Comparison of ENCODE assay signal across 8 cellular contexts in the genomic region with DNA sequence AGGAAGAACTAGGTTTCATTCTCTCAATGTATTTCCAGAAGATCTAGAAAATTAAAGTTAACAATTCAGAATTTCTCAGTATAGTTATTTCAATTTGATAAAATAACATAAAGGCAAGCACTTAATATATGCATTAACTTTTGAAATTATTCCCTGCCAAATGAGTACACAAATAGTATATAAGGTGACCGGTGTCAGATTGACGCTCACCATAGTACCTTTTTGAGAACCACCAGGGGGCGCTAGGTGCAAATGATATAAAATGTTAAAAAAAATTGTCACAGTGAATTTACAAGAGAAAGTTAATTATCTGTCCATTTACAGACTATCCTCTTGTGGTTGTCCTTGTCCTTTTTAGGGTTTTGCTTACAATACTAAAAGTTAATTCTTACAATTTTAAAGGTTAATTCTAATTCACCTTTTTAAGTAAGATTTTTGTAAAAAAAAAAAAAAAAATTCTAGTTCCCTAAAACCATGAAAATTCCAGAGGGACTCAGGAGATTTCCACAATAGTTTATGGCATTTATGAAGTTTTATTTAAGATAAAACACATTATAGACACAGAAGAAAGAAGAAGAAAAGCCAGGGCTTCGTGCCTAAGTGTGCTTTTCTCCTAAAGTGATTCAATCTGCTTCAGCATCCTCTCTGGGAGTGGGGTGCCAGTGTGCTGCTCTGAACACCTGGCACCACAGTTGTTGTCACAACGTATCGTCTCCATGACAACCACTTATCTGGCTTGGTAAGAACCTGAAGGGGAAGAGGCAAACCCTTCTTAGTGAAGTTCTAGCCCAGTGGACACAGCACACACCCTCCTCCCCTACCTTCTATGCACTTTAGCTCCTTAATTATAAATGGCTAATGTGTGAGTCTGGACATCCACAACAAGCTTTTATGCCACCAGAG. TPM values are rescaled to one million over a fixed set of nuclear protein-coding genes. Genes with fewer than 3 reads are reported as not detected.
DNase-seq lines count a peak whose midpoint lies in the region; ATAC-seq and TF ChIP-seq lines count a peak whose summit lies in the region.

No MANE protein-coding gene starts in this region.

- H4K20me1 ChIP-seq in DND-41 (ENCODE audit: insufficient read depth, low read length) (no peaks in the 10 kb centered on the region), neural cell (ENCODE audit: insufficient read depth) (no peaks in the 10 kb centered on the region)

- H3K9me3 ChIP-seq in DND-41 (ENCODE audit: insufficient read depth, low read length, severe bottlenecking), result no peaks in the 10 kb centered on the region
- H3K9me3 ChIP-seq in neural cell (ENCODE audit: low read length), result no peaks in the 10 kb centered on the region
- H3K9me3 ChIP-seq in upper lobe of right lung, result no peaks in the 10 kb centered on the region

- H3K4me1 Mint-ChIP-seq in activated CD4-positive, alpha-beta T cell treated with anti-CD3 and anti-CD28 coated beads, Interleukin-2, amount 10 ng/mL, durations not matched to agents 24 days and 14 days, result peaks cover 4% of the 10 kb centered on the region

- H3K4me3 ChIP-seq in DND-41 (ENCODE audit: low read depth in 1 of 2, low read length in 2 of 2), result no peak overlapping the region
- peak overlapping the region; percentile 94 for H3K4me3 ChIP-seq in neural cell (ENCODE audit: low read length)
- H3K4me3 ChIP-seq in upper lobe of right lung, result no peak overlapping the region

- H3K9me2 ChIP-seq in neural cell (ENCODE audit: insufficient read depth, low read length), result no peaks in the 10 kb centered on the region

- intact Hi-C loops in activated CD4-positive, alpha-beta T cell treated with anti-CD3 and anti-CD28 coated beads, Interleukin-2, amount 10 ng/mL, durations not matched to agents 24 days and 14 days (cut with micrococcal nuclease), result loop anchor here (5.0 kb wide), 1 partner anchor 265 kb away; no protein-coding TSS in a partner anchor
- intact Hi-C loops in upper lobe of right lung (cut with DNase I), result loop anchor here (10.0 kb wide), 1 partner anchor 273 kb away; no protein-coding TSS in a partner anchor

- no peaks in the 10 kb centered on the region for H3K36me3 ChIP-seq in DND-41 (ENCODE audit: insufficient read depth, low read length)
- no peaks in the 10 kb centered on the region for H3K36me3 ChIP-seq in neural cell (ENCODE audit: insufficient read depth, low read length)
- no peaks in the 10 kb centered on the region for H3K36me3 ChIP-seq in upper lobe of right lung

- H3K9ac ChIP-seq in DND-41 (ENCODE audit: low read depth, low read length) (no peak overlapping the region), neural cell (ENCODE audit: low read length) (no peak overlapping the region)

- no peak overlapping the region for H3K27ac Mint-ChIP-seq in activated CD4-positive, alpha-beta T cell treated with anti-CD3 and anti-CD28 coated beads, Interleukin-2, amount 10 ng/mL, durations not matched to agents 24 days and 14 days

- H3K79me2 ChIP-seq in DND-41 (ENCODE audit: insufficient read depth, low read length), result no peaks in the 10 kb centered on the region
- H3K79me2 ChIP-seq in neural cell (replicated peaks; ENCODE audit: insufficient read depth, low read length), result no peaks in the 10 kb centered on the region

- H3K27me3 Mint-ChIP-seq in activated CD4-positive, alpha-beta T cell treated with anti-CD3 and anti-CD28 coated beads, Interleukin-2, amount 10 ng/mL, durations not matched to agents 24 days and 14 days, result peaks cover 20% of the 10 kb centered on the region

- TF ChIP-seq RAD21 in neural cell (conservative IDR thresholded peaks at IDR 0.05), result peak; percentile 73

- no peak overlapping the region for H3K27ac ChIP-seq in DND-41 (ENCODE audit: low read length)
- H3K27ac ChIP-seq in epithelial cell of prostate, result no peak overlapping the region
- no peak overlapping the region for H3K27ac ChIP-seq in neural cell (ENCODE audit: low read length)
- H3K27ac ChIP-seq in upper lobe of right lung, result no peak overlapping the region

- H3K27me3 ChIP-seq in DND-41 (ENCODE audit: insufficient read depth, low read length, poor library complexity) (peaks cover 2% of the 10 kb centered on the region), neural cell (ENCODE audit: insufficient read depth, low read depth, low read length) (peaks cover 25% of the 10 kb centered on the region), upper lobe of right lung (peaks cover 25% of the 10 kb centered on the region)

- no peak for TF ChIP-seq EP300 in neural cell (conservative IDR thresholded peaks at IDR 0.05; ENCODE audit: poor library complexity, severe bottlenecking)

- DNase-seq in DND-41 (peak; percentile 47), NCI-H446 (lab: John Stamatoyannopoulos, UW) (peak; percentile 62 to 72), epithelial cell of prostate (ENCODE audit: low read depth, low spot score) (peak; percentile 3), upper lobe of right lung (no peak)
- DNase-seq in activated CD4-positive, alpha-beta T cell treated with anti-CD3 and anti-CD28 coated beads, Interleukin-2, amount 10 ng/mL, durations not matched to agents 24 days and 14 days, result peak; percentile 83

- TF ChIP-seq CTCF in DND-41 (IDR thresholded peaks at IDR 0.05; ENCODE audit: borderline replicate concordance, extremely low read depth, low read length, poor library complexity, severe bottlenecking), result peak; percentile 80
- TF ChIP-seq CTCF in neural cell (IDR thresholded peaks at IDR 0.05; ENCODE audit: poor library complexity, severe bottlenecking), result peak; percentile 75
- TF ChIP-seq CTCF in upper lobe of right lung (IDR thresholded peaks at IDR 0.05), result peak; percentile 83

- H3K4me2 ChIP-seq in DND-41 (ENCODE audit: insufficient read depth, low read length), result no peak overlapping the region
- peak overlapping the region; percentile 46 for H3K4me2 ChIP-seq in neural cell (ENCODE audit: low read length)

- H3K9me3 Mint-ChIP-seq in activated CD4-positive, alpha-beta T cell treated with anti-CD3 and anti-CD28 coated beads, Interleukin-2, amount 10 ng/mL, durations not matched to agents 24 days and 14 days, result no peaks in the 10 kb centered on the region

- H2AFZ ChIP-seq in DND-41 (ENCODE audit: low read depth, low read length), result no peak overlapping the region
- H2AFZ ChIP-seq in neural cell (ENCODE audit: low read depth, low read length), result no peak overlapping the region

- H3F3A ChIP-seq in neural cell (ENCODE audit: insufficient read depth, low read length, poor library complexity, severe bottlenecking), result no peaks in the 10 kb centered on the region

- H3K36me3 Mint-ChIP-seq in activated CD4-positive, alpha-beta T cell treated with anti-CD3 and anti-CD28 coated beads, Interleukin-2, amount 10 ng/mL, durations not matched to agents 24 days and 14 days (ENCODE audit: low read depth), result no peaks in the 10 kb centered on the region

- H3K4me1 ChIP-seq in DND-41 (ENCODE audit: insufficient read depth, low read length) (no peaks in the 10 kb centered on the region), upper lobe of right lung (peaks cover 10% of the 10 kb centered on the region)

- H3K4me3 Mint-ChIP-seq in activated CD4-positive, alpha-beta T cell treated with anti-CD3 and anti-CD28 coated beads, Interleukin-2, amount 10 ng/mL, durations not matched to agents 24 days and 14 days, result no peak overlapping the region

- peak; percentile 67; the same call in 2 of the 3 replicates for ATAC-seq in DND-41 (ENCODE audit: insufficient read depth, low read depth)
- peak; percentile 63 for ATAC-seq in HG02884 (IDR thresholded peaks at IDR 0.05; ENCODE audit: unreplicated experiment)
- peak; percentile 69 for ATAC-seq in upper lobe of right lung
- no peak for ATAC-seq in HG03460 (IDR thresholded peaks at IDR 0.05; ENCODE audit: unreplicated experiment)

TF ChIP-seq in neural cell, 6 proteins besides CTCF, POLR2A, EP300 and RAD21:
- TF ChIP-seq POLR2AphosphoS5 (IDR thresholded peaks at IDR 0.05), result no peak
- TF ChIP-seq MXI1 (conservative IDR thresholded peaks at IDR 0.05; ENCODE audit: poor library complexity, severe bottlenecking), result no peak
- TF ChIP-seq SMC3 (conservative IDR thresholded peaks at IDR 0.05; ENCODE audit: poor library complexity), result peak; percentile 81
- no peak for TF ChIP-seq TAF1 (IDR thresholded peaks at IDR 0.05; ENCODE audit: low read depth)

RNA-seq across cellular contexts. Expression of a gene that starts 1.7 kb away (rescaled TPM):
- not detected in 2 replicates for total RNA-seq in activated CD4-positive, alpha-beta T cell treated with anti-CD3 and anti-CD28 coated beads, Interleukin-2, amount 10 ng/mL, durations not matched to agents 24 days and 14 days
- polyA plus RNA-seq in neural cell, result 0.92 and 1.3 TPM in 2 replicates
- 2.5 and 2.9 TPM in 2 replicates for polyA minus RNA-seq in neural cell
- total RNA-seq in upper lobe of right lung, result 0.26 TPM
